ENCODE assay signal across 1 cellular context in the genomic region with DNA sequence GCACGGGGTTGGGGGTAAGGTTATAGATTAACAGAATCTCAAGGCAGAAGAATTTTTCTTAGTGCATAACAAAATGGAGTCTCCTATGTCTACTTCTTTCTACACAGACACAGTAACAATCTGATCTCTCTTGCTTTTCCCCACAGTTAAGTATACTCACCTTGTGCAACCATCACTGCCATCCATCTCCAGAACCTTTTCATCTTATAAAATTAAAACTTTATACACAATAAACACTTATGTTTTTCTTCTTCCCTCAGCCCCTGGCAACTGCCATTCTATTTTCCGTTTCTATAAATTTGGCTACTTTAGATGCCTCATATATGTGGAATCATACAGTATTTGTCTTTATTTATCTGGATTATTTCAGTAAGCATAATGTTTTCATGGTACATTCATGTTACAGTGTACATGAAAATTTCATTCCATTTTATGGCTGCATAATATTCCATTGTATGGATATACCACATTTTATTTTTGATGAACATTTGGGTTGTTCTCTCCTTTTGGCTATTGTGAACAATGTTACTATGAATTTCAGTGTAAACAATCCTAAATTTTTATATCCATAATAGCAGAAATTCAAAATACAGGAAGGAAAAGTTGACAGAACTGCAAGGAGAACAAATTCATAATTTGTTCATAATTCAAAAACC.
TF ChIP-seq lines count a peak whose summit lies in the region.

No MANE protein-coding gene starts in this region.

TF ChIP-seq in A549, 52 proteins besides CTCF, POLR2A, EP300 and RAD21 (continued from another document):
- TF ChIP-seq, protein P1, sequence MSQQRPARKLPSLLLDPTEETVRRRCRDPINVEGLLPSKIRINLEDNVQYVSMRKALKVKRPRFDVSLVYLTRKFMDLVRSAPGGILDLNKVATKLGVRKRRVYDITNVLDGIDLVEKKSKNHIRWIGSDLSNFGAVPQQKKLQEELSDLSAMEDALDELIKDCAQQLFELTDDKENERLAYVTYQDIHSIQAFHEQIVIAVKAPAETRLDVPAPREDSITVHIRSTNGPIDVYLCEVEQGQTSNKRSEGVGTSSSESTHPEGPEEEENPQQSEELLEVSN (IDR thresholded peaks at IDR 0.05; ENCODE audit: borderline replicate concordance, low read depth), result no peak
- TF ChIP-seq HDAC2 (IDR thresholded peaks at IDR 0.05), result peak; percentile 61; the same call in 1 of the 2 replicates
- TF ChIP-seq, protein P2, sequence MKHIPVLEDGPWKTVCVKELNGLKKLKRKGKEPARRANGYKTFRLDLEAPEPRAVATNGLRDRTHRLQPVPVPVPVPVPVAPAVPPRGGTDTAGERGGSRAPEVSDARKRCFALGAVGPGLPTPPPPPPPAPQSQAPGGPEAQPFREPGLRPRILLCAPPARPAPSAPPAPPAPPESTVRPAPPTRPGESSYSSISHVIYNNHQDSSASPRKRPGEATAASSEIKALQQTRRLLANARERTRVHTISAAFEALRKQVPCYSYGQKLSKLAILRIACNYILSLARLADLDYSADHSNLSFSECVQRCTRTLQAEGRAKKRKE (CRISPR knock-in tag; IDR thresholded peaks at IDR 0.05; ENCODE audit: low read depth), result 0 out of 2 replicates have a peak, but pooled peaks have one; percentile 52
- TF ChIP-seq HOXB5 (CRISPR knock-in tag; IDR thresholded peaks at IDR 0.05), result peak; percentile 97; the same call in 1 of the 2 replicates
- TF ChIP-seq RNF2 (IDR thresholded peaks at IDR 0.05; ENCODE audit: borderline replicate concordance, low read depth), result no peak
- TF ChIP-seq HEYL (CRISPR knock-in tag; IDR thresholded peaks at IDR 0.05), result peak; percentile 91
- TF ChIP-seq, protein P3, sequence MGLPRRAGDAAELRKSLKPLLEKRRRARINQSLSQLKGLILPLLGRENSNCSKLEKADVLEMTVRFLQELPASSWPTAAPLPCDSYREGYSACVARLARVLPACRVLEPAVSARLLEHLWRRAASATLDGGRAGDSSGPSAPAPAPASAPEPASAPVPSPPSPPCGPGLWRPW (IDR thresholded peaks at IDR 0.05), result no peak
